In genomic region chr20:53599039-53599362, GRCh38 we compare ENCODE assay signal across 1 cellular context.
TF ChIP-seq lines count a peak whose summit lies in the region.

No MANE protein-coding gene starts in this region.

TF ChIP-seq in IMR-90, 13 proteins besides CTCF, POLR2A, EP300 and RAD21 (continued from another document):
- no peak for TF ChIP-seq ELK1 (IDR thresholded peaks at IDR 0.05; ENCODE audit: borderline replicate concordance, low read depth, low read length)
- no peak for TF ChIP-seq MAZ (IDR thresholded peaks at IDR 0.05; ENCODE audit: borderline replicate concordance, low read depth, low read length)
- no peak for TF ChIP-seq BHLHE40 (IDR thresholded peaks at IDR 0.05; ENCODE audit: low read depth, low read length)
- TF ChIP-seq NFE2L2 (IDR thresholded peaks at IDR 0.05; ENCODE audit: low read depth, low read length) = no peak
TF ChIP-seq in IMR-90: peak in this region for 0.
